ENCODE assay signal across 1 cellular context in genomic region chr20:63979549-63980316, GRCh38.
TF ChIP-seq lines count a peak whose summit lies in the region.

Gene SAMD10 (minus strand): TSS chr20:63979642. CDS start chr20:63979467, 175 bp downstream.

TF ChIP-seq in HepG2, 621 proteins besides CTCF, POLR2A, EP300 and RAD21 (continued from another document):
- TF ChIP-seq, protein P1, sequence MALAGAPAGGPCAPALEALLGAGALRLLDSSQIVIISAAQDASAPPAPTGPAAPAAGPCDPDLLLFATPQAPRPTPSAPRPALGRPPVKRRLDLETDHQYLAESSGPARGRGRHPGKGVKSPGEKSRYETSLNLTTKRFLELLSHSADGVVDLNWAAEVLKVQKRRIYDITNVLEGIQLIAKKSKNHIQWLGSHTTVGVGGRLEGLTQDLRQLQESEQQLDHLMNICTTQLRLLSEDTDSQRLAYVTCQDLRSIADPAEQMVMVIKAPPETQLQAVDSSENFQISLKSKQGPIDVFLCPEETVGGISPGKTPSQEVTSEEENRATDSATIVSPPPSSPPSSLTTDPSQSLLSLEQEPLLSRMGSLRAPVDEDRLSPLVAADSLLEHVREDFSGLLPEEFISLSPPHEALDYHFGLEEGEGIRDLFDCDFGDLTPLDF (CRISPR knock-in tag; IDR thresholded peaks at IDR 0.05), result no peak
- TF ChIP-seq ZFP82 (CRISPR knock-in tag; IDR thresholded peaks at IDR 0.05; ENCODE audit: borderline replicate concordance) (no peak), ZNF674 (CRISPR knock-in tag; IDR thresholded peaks at IDR 0.05; ENCODE audit: low read depth) (no peak), ZNF207 (IDR thresholded peaks at IDR 0.05; ENCODE audit: borderline replicate concordance) (no peak), HNRNPLL (IDR thresholded peaks at IDR 0.05; ENCODE audit: low read depth, low read length, poor library complexity, severe bottlenecking) (no peak), MAFK (conservative IDR thresholded peaks at IDR 0.05 in 1 of 2, IDR thresholded peaks at IDR 0.05 in 1 of 2; ENCODE audit: low read length in 2 of 2) (no peak), SOX13 (IDR thresholded peaks at IDR 0.05) (no peak), SOX13 (CRISPR knock-in tag; conservative IDR thresholded peaks at IDR 0.05 in 1 of 2, IDR thresholded peaks at IDR 0.05 in 1 of 2) (no peak), NRL (CRISPR knock-in tag; IDR thresholded peaks at IDR 0.05; ENCODE audit: borderline replicate concordance) (peak; percentile 89; the same call in 1 of the 2 replicates), ZNF274 (CRISPR knock-in tag; IDR thresholded peaks at IDR 0.05) (peak; percentile 56), ZNF605 (CRISPR knock-in tag; IDR thresholded peaks at IDR 0.05) (peak; percentile 63), ZNF326 (CRISPR knock-in tag; IDR thresholded peaks at IDR 0.05; ENCODE audit: borderline replicate concordance) (no peak), PCBP2 (optimal IDR thresholded peaks at IDR 0.05; ENCODE audit: low read depth, low read length, poor library complexity, severe bottlenecking) (no peak), ZNF614 (CRISPR knock-in tag; IDR thresholded peaks at IDR 0.05; ENCODE audit: borderline replicate concordance) (no peak), ZNF253 (CRISPR knock-in tag; IDR thresholded peaks at IDR 0.05; ENCODE audit: borderline replicate concordance) (no peak), MYPOP (CRISPR knock-in tag; IDR thresholded peaks at IDR 0.05) (peak; percentile 74; the same call in 1 of the 2 replicates), HNF1B (CRISPR knock-in tag; IDR thresholded peaks at IDR 0.05) (peak; percentile 42; the same call in 1 of the 2 replicates), ARID4A (CRISPR knock-in tag; IDR thresholded peaks at IDR 0.05; ENCODE audit: borderline replicate concordance) (no peak; the same call in none of the 2 replicates), FOXA1 (IDR thresholded peaks at IDR 0.05) (no peak), FOXA1 (CRISPR knock-in tag; IDR thresholded peaks at IDR 0.05) (no peak), ZNF160 (CRISPR knock-in tag; IDR thresholded peaks at IDR 0.05) (0 out of 2 replicates have a peak, but pooled peaks have one; percentile 56), ELF1 (CRISPR knock-in tag; IDR thresholded peaks at IDR 0.05) (no peak), SOX5 (CRISPR knock-in tag; IDR thresholded peaks at IDR 0.05; ENCODE audit: borderline replicate concordance) (no peak), HNRNPL (IDR thresholded peaks at IDR 0.05; ENCODE audit: low read depth, low read length) (no peak; the same call in 1 of the 2 replicates), ZNF746 (CRISPR knock-in tag; IDR thresholded peaks at IDR 0.05) (peak; percentile 45; the same call in 1 of the 2 replicates), ZNF557 (CRISPR knock-in tag; IDR thresholded peaks at IDR 0.05) (no peak; the same call in 1 of the 2 replicates)
- TF ChIP-seq, protein P2, sequence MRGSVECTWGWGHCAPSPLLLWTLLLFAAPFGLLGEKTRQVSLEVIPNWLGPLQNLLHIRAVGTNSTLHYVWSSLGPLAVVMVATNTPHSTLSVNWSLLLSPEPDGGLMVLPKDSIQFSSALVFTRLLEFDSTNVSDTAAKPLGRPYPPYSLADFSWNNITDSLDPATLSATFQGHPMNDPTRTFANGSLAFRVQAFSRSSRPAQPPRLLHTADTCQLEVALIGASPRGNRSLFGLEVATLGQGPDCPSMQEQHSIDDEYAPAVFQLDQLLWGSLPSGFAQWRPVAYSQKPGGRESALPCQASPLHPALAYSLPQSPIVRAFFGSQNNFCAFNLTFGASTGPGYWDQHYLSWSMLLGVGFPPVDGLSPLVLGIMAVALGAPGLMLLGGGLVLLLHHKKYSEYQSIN (CRISPR knock-in tag; IDR thresholded peaks at IDR 0.05; ENCODE audit: borderline replicate concordance), result no peak
- TF ChIP-seq, protein P3, sequence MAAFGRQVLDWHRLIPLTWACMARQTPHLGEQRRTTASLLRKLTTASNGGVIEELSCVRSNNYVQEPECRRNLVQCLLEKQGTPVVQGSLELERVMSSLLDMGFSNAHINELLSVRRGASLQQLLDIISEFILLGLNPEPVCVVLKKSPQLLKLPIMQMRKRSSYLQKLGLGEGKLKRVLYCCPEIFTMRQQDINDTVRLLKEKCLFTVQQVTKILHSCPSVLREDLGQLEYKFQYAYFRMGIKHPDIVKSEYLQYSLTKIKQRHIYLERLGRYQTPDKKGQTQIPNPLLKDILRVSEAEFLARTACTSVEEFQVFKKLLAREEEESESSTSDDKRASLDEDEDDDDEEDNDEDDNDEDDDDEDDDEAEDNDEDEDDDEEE (CRISPR knock-in tag; IDR thresholded peaks at IDR 0.05), result no peak; the same call in 1 of the 2 replicates
- TF ChIP-seq, protein P4, sequence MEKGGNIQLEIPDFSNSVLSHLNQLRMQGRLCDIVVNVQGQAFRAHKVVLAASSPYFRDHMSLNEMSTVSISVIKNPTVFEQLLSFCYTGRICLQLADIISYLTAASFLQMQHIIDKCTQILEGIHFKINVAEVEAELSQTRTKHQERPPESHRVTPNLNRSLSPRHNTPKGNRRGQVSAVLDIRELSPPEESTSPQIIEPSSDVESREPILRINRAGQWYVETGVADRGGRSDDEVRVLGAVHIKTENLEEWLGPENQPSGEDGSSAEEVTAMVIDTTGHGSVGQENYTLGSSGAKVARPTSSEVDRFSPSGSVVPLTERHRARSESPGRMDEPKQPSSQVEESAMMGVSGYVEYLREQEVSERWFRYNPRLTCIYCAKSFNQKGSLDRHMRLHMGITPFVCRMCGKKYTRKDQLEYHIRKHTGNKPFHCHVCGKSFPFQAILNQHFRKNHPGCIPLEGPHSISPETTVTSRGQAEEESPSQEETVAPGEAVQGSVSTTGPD (CRISPR knock-in tag; IDR thresholded peaks at IDR 0.05), result peak; percentile 30; the same call in 1 of the 2 replicates
- TF ChIP-seq, protein P5, sequence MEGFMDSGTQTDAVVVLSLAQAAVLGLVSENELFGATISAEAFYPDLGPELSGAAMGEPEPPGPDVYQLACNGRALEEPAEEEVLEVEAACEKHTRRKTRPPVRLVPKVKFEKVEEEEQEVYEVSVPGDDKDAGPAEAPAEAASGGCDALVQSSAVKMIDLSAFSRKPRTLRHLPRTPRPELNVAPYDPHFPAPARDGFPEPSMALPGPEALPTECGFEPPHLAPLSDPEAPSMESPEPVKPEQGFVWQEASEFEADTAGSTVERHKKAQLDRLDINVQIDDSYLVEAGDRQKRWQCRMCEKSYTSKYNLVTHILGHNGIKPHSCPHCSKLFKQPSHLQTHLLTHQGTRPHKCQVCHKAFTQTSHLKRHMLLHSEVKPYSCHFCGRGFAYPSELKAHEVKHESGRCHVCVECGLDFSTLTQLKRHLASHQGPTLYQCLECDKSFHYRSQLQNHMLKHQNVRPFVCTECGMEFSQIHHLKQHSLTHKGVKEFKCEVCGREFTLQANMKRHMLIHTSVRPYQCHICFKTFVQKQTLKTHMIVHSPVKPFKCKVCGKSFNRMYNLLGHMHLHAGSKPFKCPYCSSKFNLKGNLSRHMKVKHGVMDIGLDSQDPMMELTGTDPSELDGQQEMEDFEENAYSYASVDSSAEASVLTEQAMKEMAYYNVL (CRISPR knock-in tag; IDR thresholded peaks at IDR 0.05; ENCODE audit: borderline replicate concordance), result peak; percentile 73; the same call in 1 of the 2 replicates
- TF ChIP-seq, protein P6, sequence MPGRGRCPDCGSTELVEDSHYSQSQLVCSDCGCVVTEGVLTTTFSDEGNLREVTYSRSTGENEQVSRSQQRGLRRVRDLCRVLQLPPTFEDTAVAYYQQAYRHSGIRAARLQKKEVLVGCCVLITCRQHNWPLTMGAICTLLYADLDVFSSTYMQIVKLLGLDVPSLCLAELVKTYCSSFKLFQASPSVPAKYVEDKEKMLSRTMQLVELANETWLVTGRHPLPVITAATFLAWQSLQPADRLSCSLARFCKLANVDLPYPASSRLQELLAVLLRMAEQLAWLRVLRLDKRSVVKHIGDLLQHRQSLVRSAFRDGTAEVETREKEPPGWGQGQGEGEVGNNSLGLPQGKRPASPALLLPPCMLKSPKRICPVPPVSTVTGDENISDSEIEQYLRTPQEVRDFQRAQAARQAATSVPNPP (CRISPR knock-in tag; IDR thresholded peaks at IDR 0.05), result no peak
- TF ChIP-seq, protein P7, sequence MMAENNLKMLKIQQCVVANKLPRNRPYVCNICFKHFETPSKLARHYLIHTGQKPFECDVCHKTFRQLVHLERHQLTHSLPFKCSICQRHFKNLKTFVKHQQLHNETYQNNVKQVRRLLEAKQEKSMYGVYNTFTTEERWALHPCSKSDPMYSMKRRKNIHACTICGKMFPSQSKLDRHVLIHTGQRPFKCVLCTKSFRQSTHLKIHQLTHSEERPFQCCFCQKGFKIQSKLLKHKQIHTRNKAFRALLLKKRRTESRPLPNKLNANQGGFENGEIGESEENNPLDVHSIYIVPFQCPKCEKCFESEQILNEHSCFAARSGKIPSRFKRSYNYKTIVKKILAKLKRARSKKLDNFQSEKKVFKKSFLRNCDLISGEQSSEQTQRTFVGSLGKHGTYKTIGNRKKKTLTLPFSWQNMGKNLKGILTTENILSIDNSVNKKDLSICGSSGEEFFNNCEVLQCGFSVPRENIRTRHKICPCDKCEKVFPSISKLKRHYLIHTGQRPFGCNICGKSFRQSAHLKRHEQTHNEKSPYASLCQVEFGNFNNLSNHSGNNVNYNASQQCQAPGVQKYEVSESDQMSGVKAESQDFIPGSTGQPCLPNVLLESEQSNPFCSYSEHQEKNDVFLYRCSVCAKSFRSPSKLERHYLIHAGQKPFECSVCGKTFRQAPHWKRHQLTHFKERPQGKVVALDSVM (CRISPR knock-in tag; IDR thresholded peaks at IDR 0.05), result 0 out of 2 replicates have a peak, but pooled peaks have one; percentile 17
- TF ChIP-seq, protein P8, sequence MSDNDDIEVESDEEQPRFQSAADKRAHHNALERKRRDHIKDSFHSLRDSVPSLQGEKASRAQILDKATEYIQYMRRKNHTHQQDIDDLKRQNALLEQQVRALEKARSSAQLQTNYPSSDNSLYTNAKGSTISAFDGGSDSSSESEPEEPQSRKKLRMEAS (IDR thresholded peaks at IDR 0.05), result peak; percentile 62
- TF ChIP-seq, protein P9, sequence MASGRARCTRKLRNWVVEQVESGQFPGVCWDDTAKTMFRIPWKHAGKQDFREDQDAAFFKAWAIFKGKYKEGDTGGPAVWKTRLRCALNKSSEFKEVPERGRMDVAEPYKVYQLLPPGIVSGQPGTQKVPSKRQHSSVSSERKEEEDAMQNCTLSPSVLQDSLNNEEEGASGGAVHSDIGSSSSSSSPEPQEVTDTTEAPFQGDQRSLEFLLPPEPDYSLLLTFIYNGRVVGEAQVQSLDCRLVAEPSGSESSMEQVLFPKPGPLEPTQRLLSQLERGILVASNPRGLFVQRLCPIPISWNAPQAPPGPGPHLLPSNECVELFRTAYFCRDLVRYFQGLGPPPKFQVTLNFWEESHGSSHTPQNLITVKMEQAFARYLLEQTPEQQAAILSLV (CRISPR knock-in tag; IDR thresholded peaks at IDR 0.05; ENCODE audit: borderline replicate concordance), result peak; percentile 74; the same call in 1 of the 2 replicates
